9 cellular contexts compared by ENCODE assay signal in genomic region chr3:24457719-24458118, GRCh38. TPM values are rescaled to one million over a fixed set of nuclear protein-coding genes. Genes with fewer than 3 reads are reported as not detected.
"Had no signal": no experiment of that assay in that cellular context is flagged by ENCODE, and none has a peak within 500 bp of the region (broad histone marks: within the 10 kb centered on the region; RNA-seq: fewer than 3 reads in every experiment).

No MANE protein-coding gene starts in this region.

- H3K27me3 ChIP-seq: testis had no signal

- ATAC-seq: activated CD8-positive, alpha-beta memory T cell treated with anti-CD3 and anti-CD28 coated beads, Interleukin-2, amount 10 ng/mL, durations not matched to agents 7 days and 5 days had no signal

- DNase-seq: activated CD4-positive, alpha-beta T cell treated with anti-CD3 and anti-CD28 coated beads, Interleukin-2, amount 50 U/mL, for 48 hours; activated CD4-positive, CD25-positive, alpha-beta regulatory T cell treated with anti-CD3 and anti-CD28 coated beads, Interleukin-2, amount 50 U/mL, for 72 hours; activated CD8-positive, alpha-beta memory T cell treated with anti-CD3 and anti-CD28 coated beads, Interleukin-2, amount 10 ng/mL, durations not matched to agents 7 days and 5 days; activated effector memory CD4-positive, alpha-beta T cell treated with Interleukin-2 at 50 U/mL for 16 hours; activated T-cell treated with anti-CD3 and anti-CD28 coated beads, Interleukin-2, amount 50 U/mL, for 24 hours; dermis blood vessel endothelial cell; stimulated activated CD4-positive, alpha-beta T cell treated with anti-CD3 and anti-CD28 coated beads, Interleukin-4, amount 100 ng/mL, for 1 hour; testis had no signal

- H3K4me3 ChIP-seq: testis had no signal

RNA-seq across cellular contexts. Expression of gene THRB, which starts 36.9 kb away (rescaled TPM):
- total RNA-seq: activated CD8-positive, alpha-beta memory T cell treated with anti-CD3 and anti-CD28 coated beads, Interleukin-2, amount 10 ng/mL, durations not matched to agents 7 days and 5 days; T-helper 2 cell treated with Interferon-gamma antibody and Interleukin-4, amounts not matched to agents 100 ng/mL and 5 ng/mL, for 36 hours had no signal
